ENCODE assay signal across 30 cellular contexts in genomic region chr4:84995386-84995785, GRCh38. TPM values are rescaled to one million over a fixed set of nuclear protein-coding genes. Genes with fewer than 3 reads are reported as not detected.
DNase-seq lines count a peak whose midpoint lies in the region; ATAC-seq, FAIRE-seq and TF ChIP-seq lines count a peak whose summit lies in the region.
"Had no signal": no experiment of that assay in that cellular context is flagged by ENCODE, and none has a peak within 500 bp of the region (broad histone marks: within the 10 kb centered on the region; RNA-seq: fewer than 3 reads in every experiment).

No MANE protein-coding gene starts in this region.

- H3K4me1 ChIP-seq in Panc1 (ENCODE audit: control insufficient read depth, insufficient read depth, low read length), result no peaks in the 10 kb centered on the region
- H3K4me1 ChIP-seq: adrenal gland; BLaER1 treated with 17β-estradiol and CSF1 and Interleukin-3, amounts not matched to agents 10 nM and 100 nM; suprapubic skin; uterus had no signal

- no peaks in the 10 kb centered on the region for H3K9me3 ChIP-seq in Panc1 (ENCODE audit: control insufficient read depth, insufficient read depth, low read depth, low read length)
- H3K9me3 ChIP-seq: adrenal gland, ovary, suprapubic skin, uterus had no signal

- no peak overlapping the region for H3K27ac ChIP-seq in Panc1 (ENCODE audit: low read length)
- H3K27ac ChIP-seq: adrenal gland; BLaER1 treated with 17β-estradiol and CSF1 and Interleukin-3, amounts not matched to agents 10 nM and 100 nM; heart left ventricle; ovary; suprapubic skin; uterus had no signal

- in situ Hi-C loops in Panc1 (cut with HindIII; ENCODE audit: low pct_unique_long_range_greater_than_20kb, low sequenced_read_pairs), result no loop called here

- no TSS peak for BruUV-seq in Panc1 (replicated peaks; lab: Mats Ljungman, UMichigan)

- H3K27me3 ChIP-seq in Panc1 (ENCODE audit: control insufficient read depth, insufficient read depth, low read length), result no peaks in the 10 kb centered on the region
- no peaks in the 10 kb centered on the region for H3K27me3 ChIP-seq in bronchial epithelial cell (ENCODE audit: control insufficient read depth, insufficient read depth, low read length)
- H3K27me3 ChIP-seq: adrenal gland; BLaER1 treated with 17β-estradiol and CSF1 and Interleukin-3, amounts not matched to agents 10 nM and 100 nM; heart left ventricle; ovary; suprapubic skin; uterus had no signal

- H3K36me3 Mint-ChIP-seq in activated naive CD4-positive, alpha-beta T cell treated with anti-CD3 and anti-CD28 coated beads, Interleukin-2, amount 50 U/mL, for 72 hours, result no peaks in the 10 kb centered on the region
- H3K36me3 Mint-ChIP-seq: stimulated activated memory B cell treated with anti-CD40 and anti-IgM and Interleukin-4, amounts not matched to agents 10 μg/mL and 1 μg/mL and 100 μg/mL, for 72 hours had no signal

- FAIRE-seq in bronchial epithelial cell (lab: Jason Lieb, UNC), result peak; percentile 13
- FAIRE-seq: GM19239 had no signal

- POLR2A ChIA-PET in Panc1 (lab: Charles Lee), result no interaction called here

- H3K4me3 ChIP-seq in Panc1 (ENCODE audit: low read depth in 2 of 2, low read length in 2 of 2) (no peak overlapping the region), bronchial epithelial cell (ENCODE audit: low read depth, low read length) (no peak overlapping the region)
- H3K4me3 ChIP-seq: adrenal gland; BLaER1 treated with 17β-estradiol and CSF1 and Interleukin-3, amounts not matched to agents 10 nM and 100 nM; heart left ventricle; ovary; suprapubic skin; uterus had no signal

- intact Hi-C loops in Panc1 (cut with micrococcal nuclease; ENCODE audit: unreplicated experiment), result no loop called here

- no peak for TF ChIP-seq CTCF in Panc1 (IDR thresholded peaks at IDR 0.05)
- no peak for TF ChIP-seq CTCF in bronchial epithelial cell (IDR thresholded peaks at IDR 0.05; ENCODE audit: insufficient read depth, low read length, severe bottlenecking)

- CTCF ChIA-PET in Panc1 (lab: Charles Lee), result no interaction called here

- peaks cover 9 to 12% of the 10 kb centered on the region in 2 donors for H3K9me3 Mint-ChIP-seq in activated naive CD4-positive, alpha-beta T cell treated with anti-CD3 and anti-CD28 coated beads, Interleukin-2, amount 50 U/mL, for 72 hours

- ATAC-seq in Panc1 (peak; percentile 63), HG03097 (IDR thresholded peaks at IDR 0.05; ENCODE audit: low FRiP score, unreplicated experiment) (no peak)
- ATAC-seq in activated naive CD4-positive, alpha-beta T cell treated with anti-CD3 and anti-CD28 coated beads, Interleukin-2, amount 50 U/mL, for 72 hours, result no peak
- ATAC-seq: activated CD4-positive, alpha-beta T cell treated with anti-CD3 and anti-CD28 coated beads for 36 hours; heart left ventricle; left lobe of liver; natural killer cell treated with Interleukin-12 subunit alpha and Interleukin-12 subunit beta and Interleukin-15 and Interleukin-18, amount 100 ng/mL, for 72 hours; stimulated activated memory B cell treated with anti-CD40 and anti-IgM and Interleukin-4, amounts not matched to agents 10 μg/mL and 1 μg/mL and 100 μg/mL, for 72 hours; T-helper 17 cell had no signal

- no peak overlapping the region for H3K27ac Mint-ChIP-seq in activated naive CD4-positive, alpha-beta T cell treated with anti-CD3 and anti-CD28 coated beads, Interleukin-2, amount 50 U/mL, for 72 hours
- H3K27ac Mint-ChIP-seq: activated CD4-positive, alpha-beta T cell treated with anti-CD3 and anti-CD28 coated beads for 36 hours; natural killer cell treated with Interleukin-12 subunit alpha and Interleukin-12 subunit beta and Interleukin-15 and Interleukin-18, amount 100 ng/mL, for 72 hours; stimulated activated memory B cell treated with anti-CD40 and anti-IgM and Interleukin-4, amounts not matched to agents 10 μg/mL and 1 μg/mL and 100 μg/mL, for 72 hours; T-helper 17 cell had no signal

- H3K36me3 ChIP-seq in Panc1 (ENCODE audit: control insufficient read depth, insufficient read depth, low read length), result no peaks in the 10 kb centered on the region
- no peaks in the 10 kb centered on the region for H3K36me3 ChIP-seq in bronchial epithelial cell (ENCODE audit: control insufficient read depth, insufficient read depth, low read length)
- H3K36me3 ChIP-seq: adrenal gland; BLaER1 treated with 17β-estradiol and CSF1 and Interleukin-3, amounts not matched to agents 10 nM and 100 nM; heart left ventricle; ovary; suprapubic skin; uterus had no signal

- DNase-seq in ELR (ENCODE audit: low read depth) (peak; percentile 70), Panc1 (ENCODE audit: low read depth, low spot score) (no peak), bronchial epithelial cell (ENCODE audit: low read depth) (no peak), non-pigmented ciliary epithelial cell (ENCODE audit: low read depth) (peak; percentile 20), NCI-H2171 (lab: John Stamatoyannopoulos, UW) (no peak), NCI-H82 treated with DMSO at 0.1 percent for 48 hours (lab: John Stamatoyannopoulos, UW; ENCODE audit: unreplicated experiment) (no peak)
- no peak for DNase-seq in activated naive CD4-positive, alpha-beta T cell treated with anti-CD3 and anti-CD28 coated beads, Interleukin-2, amount 50 U/mL, for 72 hours (ENCODE audit: low spot score in 2 of 2)
- DNase-seq: activated CD4-positive, alpha-beta T cell treated with anti-CD3 and anti-CD28 coated beads for 36 hours; activated naive CD4-positive, alpha-beta T cell; adrenal gland; Calu3; DND-41; foreskin fibroblast; heart left ventricle; midbrain; MV-4-11; NCI-H2171 treated with DMSO at 0.1 percent for 48 hours; NCI-H524; ovary; retina; stimulated activated CD4-positive, alpha-beta T cell treated with anti-CD3 and anti-CD28 coated beads, Interleukin-4, amount 100 ng/mL, for 1 hour; T-helper 17 cell; uterus had no signal

RNA-seq across cellular contexts. Expression of gene WDFY3, which starts 28.9 kb away (rescaled TPM):
- total RNA-seq in Panc1 (2021; ENCODE audit: unreplicated experiment) (47.8 TPM), bronchial epithelial cell (33.2 and 50.4 TPM in 2 replicates)
- polyA plus RNA-seq in Panc1 (2012; ENCODE audit: insufficient read length), result 10.3 TPM
- 1 to 10 TPM in 1 of 2 donors, under 1 TPM in 1; 0.18 to 1.9 TPM for total RNA-seq in activated naive CD4-positive, alpha-beta T cell treated with anti-CD3 and anti-CD28 coated beads, Interleukin-2, amount 50 U/mL, for 72 hours

Comparison
In these comparisons a context has a peak if more than half of its experiments do, and no peak if none do; other contexts are left out.
1. DNase-seq: peak in ELR (single experiment) and non-pigmented ciliary epithelial cell (single experiment); none in Panc1 (single experiment), bronchial epithelial cell (single experiment), NCI-H2171 (single experiment), NCI-H82 treated with DMSO at 0.1 percent for 48 hours (single experiment) and activated naive CD4-positive, alpha-beta T cell treated with anti-CD3 and anti-CD28 coated beads, Interleukin-2, amount 50 U/mL, for 72 hours (0 of 2).
2. RNA of gene WDFY3, which starts 28.9 kb away (total RNA-seq): 47.8 TPM in Panc1 (single experiment) and 33.2 to 50.4 TPM in bronchial epithelial cell; 0.18 to 1.9 TPM in activated naive CD4-positive, alpha-beta T cell treated with anti-CD3 and anti-CD28 coated beads, Interleukin-2, amount 50 U/mL, for 72 hours; every median in the first group is over 10 times any median in the second.